ENCODE assay signal across 16 cellular contexts in genomic region chr22:41078975-41079374, GRCh38.
"Had no signal": no experiment of that assay in that cellular context is flagged by ENCODE, and none has a peak within 500 bp of the region (broad histone marks: within the 10 kb centered on the region; RNA-seq: fewer than 3 reads in every experiment).

No MANE protein-coding gene starts in this region.

- H3K36me3 ChIP-seq: pancreas, tibial nerve, vagina had no signal

- DNase-seq: activated CD4-positive, alpha-beta T cell treated with anti-CD3 and anti-CD28 coated beads, Interleukin-2, amount 10 ng/mL, durations not matched to agents 7 days and 5 days; activated CD8-positive, alpha-beta memory T cell treated with anti-CD3 and anti-CD28 coated beads, Interleukin-2, amount 50 U/mL, for 48 hours; activated gamma-delta T cell treated with Interleukin-2 at 50 U/mL for 16 hours; activated T-cell treated with anti-CD3 and anti-CD28 coated beads, Interleukin-2, amount 50 U/mL, for 72 hours; amniotic stem cell; body of pancreas; effector memory CD4-positive, alpha-beta T cell; foreskin fibroblast; glutamatergic neuron; kidney glomerular epithelial cell; pancreas; stimulated activated CD4-positive, alpha-beta T cell treated with anti-CD3 and anti-CD28 coated beads, Interleukin-4, amount 100 ng/mL, for 1 hour; stimulated activated naive CD4-positive, alpha-beta T cell treated with Interleukin-2 at 50 U/mL for 16 hours; substantia nigra had no signal

- H3K9me3 ChIP-seq: body of pancreas, pancreas, tibial nerve, vagina had no signal

- H3K4me1 ChIP-seq: body of pancreas, pancreas, tibial nerve, vagina had no signal

- H3K27ac ChIP-seq: body of pancreas, pancreas, tibial nerve, vagina had no signal

- ATAC-seq: activated T-cell treated with anti-CD3 and anti-CD28 coated beads, Interleukin-2, amount 50 U/mL, for 72 hours; body of pancreas; pancreas had no signal

- H3K4me3 ChIP-seq: body of pancreas, pancreas, tibial nerve, vagina had no signal

- H3K27me3 ChIP-seq: body of pancreas, pancreas, tibial nerve, vagina had no signal
